8 cellular contexts compared by ENCODE assay signal in the genomic region with DNA sequence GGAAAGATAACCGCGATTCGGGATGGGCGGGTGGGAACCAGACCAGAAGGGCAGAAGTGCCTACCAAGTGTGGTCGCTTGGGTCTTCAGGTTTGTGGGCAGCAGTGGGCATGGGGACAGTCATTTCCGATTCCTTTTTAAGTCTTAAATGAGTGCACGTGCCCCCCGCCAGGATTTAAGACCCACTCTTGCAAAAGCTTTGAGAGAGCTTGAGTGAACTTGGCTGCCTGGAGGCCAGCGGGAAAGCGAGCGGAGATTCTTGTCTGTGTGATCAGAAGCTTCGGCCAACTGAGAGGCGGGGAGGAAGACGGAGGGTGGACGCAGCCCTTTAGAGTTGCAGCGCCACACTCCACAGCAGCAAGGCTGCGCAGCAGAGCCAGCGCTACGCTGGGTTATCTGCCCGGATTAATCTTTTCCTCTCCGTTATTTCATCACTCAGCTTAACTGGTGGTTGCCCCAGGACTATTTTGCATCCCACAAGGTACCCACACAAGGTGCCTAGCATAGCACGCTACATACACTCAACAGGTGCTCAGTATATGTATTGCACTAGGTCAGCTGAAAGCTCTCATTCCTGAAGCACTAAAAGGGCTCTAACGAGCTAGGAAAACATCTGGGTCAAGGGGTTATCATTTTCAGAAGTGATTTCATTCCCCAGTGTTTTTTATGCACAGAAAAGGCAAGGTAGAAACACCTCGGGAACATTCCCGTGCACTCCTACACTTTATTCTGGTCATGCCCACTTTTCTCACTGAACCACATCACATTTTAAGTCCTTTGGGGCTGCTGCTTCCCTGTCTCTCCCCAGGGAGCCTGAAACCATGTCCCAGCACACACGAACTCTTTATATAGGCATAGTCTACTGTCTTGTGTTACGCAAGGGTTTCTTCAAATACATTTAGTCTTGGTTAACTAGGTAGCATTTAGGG. TPM values are rescaled to one million over a fixed set of nuclear protein-coding genes. Genes with fewer than 3 reads are reported as not detected.
DNase-seq lines count a peak whose midpoint lies in the region; ATAC-seq and TF ChIP-seq lines count a peak whose summit lies in the region.

No MANE protein-coding gene starts in this region.

- H3K27me3 Mint-ChIP-seq in activated naive CD8-positive, alpha-beta T cell treated with anti-CD3 and anti-CD28 coated beads, Interleukin-2, amount 10 ng/mL, durations not matched to agents 7 days and 5 days = peaks cover 2% of the 10 kb centered on the region

- H3K36me3 Mint-ChIP-seq in activated naive CD8-positive, alpha-beta T cell treated with anti-CD3 and anti-CD28 coated beads, Interleukin-2, amount 10 ng/mL, durations not matched to agents 7 days and 5 days = peaks cover 4% of the 10 kb centered on the region

- WGBS in psoas muscle, 3 donors = 8 to 11% (median 9%) methylated on average over 27 of the region's 27 CpGs

- H3K4me1 Mint-ChIP-seq in activated naive CD8-positive, alpha-beta T cell treated with anti-CD3 and anti-CD28 coated beads, Interleukin-2, amount 10 ng/mL, durations not matched to agents 7 days and 5 days = peaks cover 32% of the 10 kb centered on the region

- no peaks in the 10 kb centered on the region for H3K9me3 Mint-ChIP-seq in activated naive CD8-positive, alpha-beta T cell treated with anti-CD3 and anti-CD28 coated beads, Interleukin-2, amount 10 ng/mL, durations not matched to agents 7 days and 5 days

- H3K4me3 Mint-ChIP-seq in activated naive CD8-positive, alpha-beta T cell treated with anti-CD3 and anti-CD28 coated beads, Interleukin-2, amount 10 ng/mL, durations not matched to agents 7 days and 5 days = peak overlapping the region; percentile 73

- POLR2A ChIA-PET in BJ (lab: Charles Lee) = no interaction called here
- POLR2A ChIA-PET in activated naive CD8-positive, alpha-beta T cell treated with anti-CD3 and anti-CD28 coated beads, Interleukin-2, amount 10 ng/mL, durations not matched to agents 7 days and 5 days (lab: Charles Lee) = interaction anchor here (1.8 kb wide), 1 partner anchor 90 kb away, joined by 5 read pairs; the partner anchor contains the start of genes NSL1 and TATDN3

- intact Hi-C loops in psoas muscle (cut with DNase I) = no loop called here

- H3K27me3 ChIP-seq in BJ (ENCODE audit: control insufficient read depth, insufficient read depth, low read length) (peaks cover 6% of the 10 kb centered on the region), psoas muscle (ENCODE audit: insufficient read depth in 3 of 3, low read length in 2 of 3) (peaks cover 0 to 51% (median 15%) of the 10 kb centered on the region in 3 donors)

- no peak overlapping the region for H3K27ac ChIP-seq in psoas muscle

- H3K4me1 ChIP-seq in psoas muscle = peaks cover 14% of the 10 kb centered on the region

- TF ChIP-seq CTCF in BJ (IDR thresholded peaks at IDR 0.05; ENCODE audit: insufficient read depth, low read depth, low read length) (peak; percentile 40), psoas muscle (IDR thresholded peaks at IDR 0.05) (no peak)

- H3K4me3 ChIP-seq in BJ (ENCODE audit: low read depth, low read length) = peak overlapping the region; percentile 60
- peak overlapping the region; percentile 70 for H3K4me3 ChIP-seq in psoas muscle

- H3K27ac Mint-ChIP-seq in activated naive CD8-positive, alpha-beta T cell treated with anti-CD3 and anti-CD28 coated beads, Interleukin-2, amount 10 ng/mL, durations not matched to agents 7 days and 5 days = no peak overlapping the region

- CTCF ChIA-PET in BJ (lab: Yijun Ruan, JAX) = interaction anchor here (0.9 to 1.2 kb wide), 6 partner anchors 22 to 81 kb away, joined by 3 to 5 read pairs (median 4); no protein-coding TSS in a partner anchor

- no peaks in the 10 kb centered on the region for H3K9me3 ChIP-seq in psoas muscle

- H3K36me3 ChIP-seq in BJ (ENCODE audit: control insufficient read depth, insufficient read depth, low read length) = no peaks in the 10 kb centered on the region
- no peaks in the 10 kb centered on the region for H3K36me3 ChIP-seq in psoas muscle (ENCODE audit: insufficient read depth in 1 of 2, low read depth in 1 of 2)

- ATAC-seq in GM19351 (IDR thresholded peaks at IDR 0.05; ENCODE audit: unreplicated experiment) (peak; percentile 34), psoas muscle (peak in 2 of 4 donors; percentile 52 to 65), GM18505 (IDR thresholded peaks at IDR 0.05; ENCODE audit: unreplicated experiment) (no peak), HG03469 (IDR thresholded peaks at IDR 0.05; ENCODE audit: unreplicated experiment) (no peak)
- ATAC-seq in activated naive CD8-positive, alpha-beta T cell treated with anti-CD3 and anti-CD28 coated beads, Interleukin-2, amount 10 ng/mL, durations not matched to agents 7 days and 5 days (ENCODE audit: low read depth) = no peak

- no peak for DNase-seq in BJ (ENCODE audit: low read depth)
- DNase-seq in NCI-H82 treated with DMSO at 0.1 percent for 48 hours (lab: John Stamatoyannopoulos, UW; ENCODE audit: unreplicated experiment) = peak; percentile 33
- no peak for DNase-seq in activated naive CD8-positive, alpha-beta T cell treated with anti-CD3 and anti-CD28 coated beads, Interleukin-2, amount 10 ng/mL, durations not matched to agents 7 days and 5 days
- peak; percentile 55 for DNase-seq in hepatic stellate cell (ENCODE audit: low spot score)
- DNase-seq in psoas muscle = peak; percentile 55 to 62

- no peak for TF ChIP-seq POLR2A in GM18505 (IDR thresholded peaks at IDR 0.05; ENCODE audit: borderline replicate concordance, extremely low read depth, insufficient read depth, insufficient read length)

RNA-seq across cellular contexts. Expression of gene BATF3, which starts 1.5 kb away (rescaled TPM):
- polyA plus RNA-seq in BJ (2011; rRNA removed) (1.5 and 1.7 TPM in 2 replicates), psoas muscle (1 to 10 TPM in 1 of 3 donors, under 1 TPM in 2; 0.03 to 1.0 (median 0.53) TPM)
- 0.90 and 1.1 TPM in 2 replicates for polyA minus RNA-seq in BJ (2011; rRNA and poly(A)+ RNA removed)
- 10 to 100 TPM in 1 of 2 experiments, 1 to 10 TPM in 1; 9.8 to 13.2 TPM for total RNA-seq in activated naive CD8-positive, alpha-beta T cell treated with anti-CD3 and anti-CD28 coated beads, Interleukin-2, amount 10 ng/mL, durations not matched to agents 7 days and 5 days
- 1 to 10 TPM in 2 of 4 donors, under 1 TPM in 2; 0.60 to 2.9 (median 1.5) TPM for total RNA-seq in psoas muscle

Comparison
In these comparisons a context has a peak if more than half of its experiments do, and no peak if none do; other contexts are left out.
1. DNase-seq: peak in NCI-H82 treated with DMSO at 0.1 percent for 48 hours (single experiment), hepatic stellate cell (single experiment) and psoas muscle (2 of 2); none in BJ (single experiment) and activated naive CD8-positive, alpha-beta T cell treated with anti-CD3 and anti-CD28 coated beads, Interleukin-2, amount 10 ng/mL, durations not matched to agents 7 days and 5 days (single experiment).